In the genomic region with DNA sequence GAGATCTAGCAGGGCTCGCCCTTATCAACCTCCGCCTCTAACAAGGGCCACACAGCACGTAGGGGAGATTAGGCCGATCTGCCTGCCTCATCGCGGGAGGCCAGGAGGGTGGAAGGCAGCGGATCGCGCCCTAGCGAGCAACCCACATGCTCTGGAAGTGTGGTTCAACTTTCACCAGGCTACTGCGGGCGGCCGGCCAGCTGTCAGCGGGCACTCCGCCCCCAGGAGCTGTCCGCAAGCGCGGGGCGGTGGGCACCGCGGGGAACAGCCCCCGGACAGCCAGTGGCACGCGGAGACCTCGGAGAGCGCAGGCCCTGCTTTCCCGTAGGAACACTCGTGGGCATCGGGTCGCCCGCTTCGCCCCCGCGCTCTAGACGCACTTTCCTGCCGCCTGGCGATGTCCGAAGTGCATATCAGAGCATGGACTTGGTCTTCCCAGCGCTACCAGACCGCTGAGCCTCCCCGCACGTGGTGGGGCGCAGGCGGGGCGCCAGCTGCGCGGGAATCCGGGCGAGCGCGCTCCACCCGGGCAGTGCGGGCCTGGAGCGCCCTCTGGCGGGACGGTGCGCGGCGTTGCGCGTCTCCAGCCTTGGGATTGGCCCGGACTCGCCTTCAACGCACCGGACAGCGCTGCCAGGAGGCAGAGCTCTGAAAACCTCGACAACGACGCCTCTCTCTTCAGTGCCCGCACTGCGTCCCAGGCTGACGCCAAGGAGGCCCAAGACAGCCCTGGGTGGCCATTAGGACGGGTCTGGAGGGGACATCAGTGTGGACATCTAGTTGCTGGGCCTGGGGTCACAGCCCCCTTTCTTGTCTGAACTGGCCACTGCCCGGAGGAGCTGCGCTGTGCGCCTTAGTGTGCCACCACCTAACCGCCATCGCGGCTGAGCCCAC, we compare ENCODE assay signal across 8 cellular contexts. TPM values are rescaled to one million over a fixed set of nuclear protein-coding genes. Genes with fewer than 3 reads are reported as not detected.
DNase-seq lines count a peak whose midpoint lies in the region; ATAC-seq and TF ChIP-seq lines count a peak whose summit lies in the region.

No MANE protein-coding gene starts in this region.

- 5 to 10% (median 6%) methylated on average over 34 to 79 of the region's 79 CpGs for WGBS in heart left ventricle, 4 donors
- 9% methylated on average over 79 of the region's 79 CpGs for WGBS in thymus

- peaks cover 10% of the 10 kb centered on the region for H3K79me2 ChIP-seq in parathyroid adenoma

- H3K4me1 ChIP-seq in adipocyte (ENCODE audit: control insufficient read depth, insufficient read depth, low read length) (peaks cover 16% of the 10 kb centered on the region), heart left ventricle (peaks cover 2 to 31% (median 25%) of the 10 kb centered on the region in 12 donors), parathyroid adenoma (peaks cover 5% of the 10 kb centered on the region), thymus (ENCODE audit: control insufficient read depth, insufficient read depth, low read length) (peaks cover 24% of the 10 kb centered on the region)

- H3K4me3 ChIP-seq in adipocyte (ENCODE audit: low read length) = peak overlapping the region; percentile 71
- peak overlapping the region in 11 of 12 donors; percentile 14 to 60 (median 49) for H3K4me3 ChIP-seq in heart left ventricle
- H3K4me3 ChIP-seq in parathyroid adenoma (ENCODE audit: low read depth, low read length) = peak overlapping the region; percentile 49
- peak overlapping the region; percentile 24 for H3K4me3 ChIP-seq in thymus (ENCODE audit: low read length)

- no peaks in the 10 kb centered on the region for H3K9me3 ChIP-seq in adipocyte (ENCODE audit: control insufficient read depth, low read length)
- no peaks in the 10 kb centered on the region for H3K9me3 ChIP-seq in heart left ventricle
- H3K9me3 ChIP-seq in parathyroid adenoma (ENCODE audit: control insufficient read depth, low read length) = no peaks in the 10 kb centered on the region
- H3K9me3 ChIP-seq in thymus (ENCODE audit: control insufficient read depth) = no peaks in the 10 kb centered on the region

- TF ChIP-seq POLR2A in heart left ventricle (IDR thresholded peaks at IDR 0.05) = no peak

- peak overlapping the region; percentile 86 for H2AFZ ChIP-seq in parathyroid adenoma

- TF ChIP-seq CTCF in GM13977 (IDR thresholded peaks at IDR 0.05; ENCODE audit: extremely low read depth, insufficient read depth, missing control alignments) (peak; percentile 98), heart left ventricle (IDR thresholded peaks at IDR 0.05) (peak; percentile 87 to 98 (median 96)), parathyroid adenoma (IDR thresholded peaks at IDR 0.05) (peak; percentile 97)

- peak overlapping the region; percentile 66 for H3K4me2 ChIP-seq in parathyroid adenoma (ENCODE audit: low read length)

- H3K9ac ChIP-seq in adipocyte (ENCODE audit: low read length) (peak overlapping the region; percentile 54), parathyroid adenoma (no peak overlapping the region)

- in situ Hi-C loops in GM13977 (cut with MboI; ENCODE audit: low pct_unique_long_range_greater_than_20kb, low sequenced_read_pairs, unreplicated experiment) = no loop called here

- intact Hi-C loops in heart left ventricle (cut with DNase I) = loop anchor here (1.0 to 10.0 kb wide), 11 partner anchors 52 to 516 kb away; partner anchors contain the start of genes DHRS11 (in 1 of the 10), MYO19 (in 1 of the 10) and PIGW (in 1 of the 10)

- peaks cover 20% of the 10 kb centered on the region for H3K27me3 ChIP-seq in adipocyte (replicated peaks; ENCODE audit: control insufficient read depth, insufficient read depth, low read length)
- H3K27me3 ChIP-seq in heart left ventricle = peaks cover 0 to 25% (median 7%) of the 10 kb centered on the region in 9 donors
- H3K27me3 ChIP-seq in parathyroid adenoma (ENCODE audit: control insufficient read depth, insufficient read depth, low read length) = no peaks in the 10 kb centered on the region
- peaks cover 7% of the 10 kb centered on the region for H3K27me3 ChIP-seq in thymus (ENCODE audit: control insufficient read depth, insufficient read depth)

- H3K36me3 ChIP-seq in adipocyte (ENCODE audit: control insufficient read depth, insufficient read depth, low read length, severe bottlenecking) (no peaks in the 10 kb centered on the region), heart left ventricle (no peaks in the 10 kb centered on the region), parathyroid adenoma (ENCODE audit: control insufficient read depth, insufficient read depth, low read length) (no peaks in the 10 kb centered on the region), thymus (ENCODE audit: control insufficient read depth, insufficient read depth) (no peaks in the 10 kb centered on the region)

- H3K27ac ChIP-seq in heart left ventricle (peak overlapping the region in 2 of 12 donors; percentile 27 to 58), parathyroid adenoma (peak overlapping the region; percentile 13), thymus (ENCODE audit: low read depth) (no peak overlapping the region)

- DNase-seq in GM13977 (ENCODE audit: low spot score) = peak; percentile 95
- peak; percentile 77 for DNase-seq in NAMALWA (ENCODE audit: low spot score)
- peak; percentile 59 for DNase-seq in T follicular helper cell (ENCODE audit: low read depth)
- peak; percentile 90 for DNase-seq in adipocyte (ENCODE audit: low read depth)
- peak; percentile 80 to 93 (median 84) for DNase-seq in heart left ventricle

- ATAC-seq in heart left ventricle (peak; percentile 71 to 89 (median 86)), HG03025 (IDR thresholded peaks at IDR 0.05; ENCODE audit: low FRiP score, unreplicated experiment) (no peak)

RNA-seq across cellular contexts. Expression of gene ZNHIT3, which starts 3.6 kb away (rescaled TPM):
- total RNA-seq in heart left ventricle = 10 to 100 TPM; 14.8 to 28.5 (median 23.1) TPM
- polyA plus RNA-seq in heart left ventricle (10 to 100 TPM; 22.7 to 41.2 TPM), thymus (68.0 TPM)

RNA-seq across cellular contexts. Expression of gene MYO19, which starts 51.8 kb away (rescaled TPM):
- 10 to 100 TPM in 6 of 9 donors, 1 to 10 TPM in 3; 5.8 to 32.7 (median 11.6) TPM for total RNA-seq in heart left ventricle
- 10 to 100 TPM; 14.0 to 21.1 TPM for polyA plus RNA-seq in heart left ventricle
- 27.6 TPM for polyA plus RNA-seq in thymus

RNA-seq across cellular contexts. Expression of gene PIGW, which starts 51.9 kb away (rescaled TPM):
- 1 to 10 TPM; 2.1 to 7.9 (median 5.7) TPM for total RNA-seq in heart left ventricle
- polyA plus RNA-seq in heart left ventricle (1 to 10 TPM; 2.7 to 8.9 TPM), thymus (5.1 TPM)
